23 cellular contexts compared by ENCODE assay signal in genomic region chr20:52899221-52899620, GRCh38.
A peak's percentile ranks its signal among the peaks of the same experiment; 100 is the strongest.
DNase-seq lines count a peak whose midpoint lies in the region; ATAC-seq and TF ChIP-seq lines count a peak whose summit lies in the region.
"Had no signal": no experiment of that assay in that cellular context is flagged by ENCODE, and none has a peak within 500 bp of the region (broad histone marks: within the 10 kb centered on the region; RNA-seq: fewer than 3 reads in every experiment).

No MANE protein-coding gene starts in this region.

- DNase-seq in NCI-H446 treated with DMSO at 0.1 percent for 48 hours (lab: John Stamatoyannopoulos, UW) (peak; percentile 11), WERI-Rb-1 (peak; percentile 22), left kidney (ENCODE audit: low read depth, low spot score) (peak; percentile 37), medulla oblongata (ENCODE audit: extremely low spot score) (no peak), DMS153 treated with DMSO at 0.1 percent for 48 hours (lab: John Stamatoyannopoulos, UW; ENCODE audit: unreplicated experiment) (no peak)
- DNase-seq: Calu3, DMS53, GOT3, HFFc6, KBM-7, MV-4-11, NCI-H1105, NCI-H146, NCI-H2081, NCI-H226, NCI-H510A treated with DMSO at 0.1 percent for 48 hours, Right ventricle myocardium superior, RPMI8226 had no signal

- H3K27me3 ChIP-seq in WERI-Rb-1 (ENCODE audit: insufficient read depth, low read depth, severe bottlenecking): no peaks in the 10 kb centered on the region

- no peak for TF ChIP-seq CTCF in WERI-Rb-1 (IDR thresholded peaks at IDR 0.05; ENCODE audit: low read depth, low read length)

- H3K36me3 ChIP-seq in WERI-Rb-1: no peaks in the 10 kb centered on the region
- H3K36me3 ChIP-seq: HAP-1, SJSA1 had no signal

- peaks cover 4% of the 10 kb centered on the region for H3K9me3 ChIP-seq in WERI-Rb-1 (ENCODE audit: severe bottlenecking)
- H3K9me3 ChIP-seq: HAP-1, SJSA1 had no signal

- peak overlapping the region; percentile 36 for H3K27ac ChIP-seq in WERI-Rb-1
- H3K27ac ChIP-seq: C4-2B, SJSA1 had no signal

- H3K4me3 ChIP-seq in WERI-Rb-1 (ENCODE audit: low read depth, low read length): no peak overlapping the region
- H3K4me3 ChIP-seq: HAP-1, SJSA1 had no signal

- ATAC-seq in GM19467 (IDR thresholded peaks at IDR 0.05; ENCODE audit: unreplicated experiment) (no peak), HG03039 (IDR thresholded peaks at IDR 0.05; ENCODE audit: unreplicated experiment) (no peak)

Comparison
In these comparisons a context has a peak if more than half of its experiments do, and no peak if none do; other contexts are left out.
1. DNase-seq: peak in NCI-H446 treated with DMSO at 0.1 percent for 48 hours (single experiment), WERI-Rb-1 (single experiment) and left kidney (single experiment); none in medulla oblongata (single experiment) and DMS153 treated with DMSO at 0.1 percent for 48 hours (single experiment).